Comparison of ENCODE assay signal across 1 cellular context in the genomic region with DNA sequence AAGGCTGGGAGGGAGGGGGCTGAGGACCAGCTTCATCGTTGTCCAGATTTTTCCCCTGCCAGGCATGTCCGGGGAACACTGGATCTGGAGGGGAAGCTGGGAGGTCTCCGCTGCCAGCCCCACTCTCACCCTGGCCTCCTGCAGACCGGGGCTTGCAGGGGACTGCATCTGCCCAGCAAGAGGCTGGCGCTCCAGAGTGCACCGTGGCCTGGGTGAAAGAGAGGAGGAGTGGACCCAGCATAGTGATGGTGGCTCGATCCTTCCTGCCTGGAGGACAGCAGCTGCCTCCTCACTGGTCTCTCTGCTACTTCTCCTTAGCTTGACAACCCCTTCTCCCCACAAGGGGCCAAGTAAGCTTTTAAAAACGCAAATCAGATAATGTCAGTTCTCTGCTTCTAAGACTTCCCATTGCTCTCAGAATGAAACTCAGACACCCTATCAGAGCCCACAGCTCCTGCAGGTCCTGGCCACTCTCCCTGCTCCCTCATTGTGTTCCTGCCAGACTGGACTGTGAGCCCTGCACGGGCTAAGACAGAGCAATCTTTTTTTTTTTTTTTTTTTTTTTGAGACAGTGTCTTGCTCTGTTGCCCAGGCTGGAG.
TF ChIP-seq lines count a peak whose summit lies in the region.

No MANE protein-coding gene starts in this region.

TF ChIP-seq in K562, 482 proteins besides CTCF, POLR2A, EP300 and RAD21 (continued from another document):
- TF ChIP-seq, protein P1, sequence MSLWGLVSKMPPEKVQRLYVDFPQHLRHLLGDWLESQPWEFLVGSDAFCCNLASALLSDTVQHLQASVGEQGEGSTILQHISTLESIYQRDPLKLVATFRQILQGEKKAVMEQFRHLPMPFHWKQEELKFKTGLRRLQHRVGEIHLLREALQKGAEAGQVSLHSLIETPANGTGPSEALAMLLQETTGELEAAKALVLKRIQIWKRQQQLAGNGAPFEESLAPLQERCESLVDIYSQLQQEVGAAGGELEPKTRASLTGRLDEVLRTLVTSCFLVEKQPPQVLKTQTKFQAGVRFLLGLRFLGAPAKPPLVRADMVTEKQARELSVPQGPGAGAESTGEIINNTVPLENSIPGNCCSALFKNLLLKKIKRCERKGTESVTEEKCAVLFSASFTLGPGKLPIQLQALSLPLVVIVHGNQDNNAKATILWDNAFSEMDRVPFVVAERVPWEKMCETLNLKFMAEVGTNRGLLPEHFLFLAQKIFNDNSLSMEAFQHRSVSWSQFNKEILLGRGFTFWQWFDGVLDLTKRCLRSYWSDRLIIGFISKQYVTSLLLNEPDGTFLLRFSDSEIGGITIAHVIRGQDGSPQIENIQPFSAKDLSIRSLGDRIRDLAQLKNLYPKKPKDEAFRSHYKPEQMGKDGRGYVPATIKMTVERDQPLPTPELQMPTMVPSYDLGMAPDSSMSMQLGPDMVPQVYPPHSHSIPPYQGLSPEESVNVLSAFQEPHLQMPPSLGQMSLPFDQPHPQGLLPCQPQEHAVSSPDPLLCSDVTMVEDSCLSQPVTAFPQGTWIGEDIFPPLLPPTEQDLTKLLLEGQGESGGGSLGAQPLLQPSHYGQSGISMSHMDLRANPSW (CRISPR knock-in tag; IDR thresholded peaks at IDR 0.05), result no peak
- TF ChIP-seq TFAM (CRISPR knock-in tag; conservative IDR thresholded peaks at IDR 0.05), result no peak
- TF ChIP-seq SMAD2 (IDR thresholded peaks at IDR 0.05; ENCODE audit: low read depth, low read length), result no peak
